Comparison of ENCODE assay signal across 8 cellular contexts in the genomic region with DNA sequence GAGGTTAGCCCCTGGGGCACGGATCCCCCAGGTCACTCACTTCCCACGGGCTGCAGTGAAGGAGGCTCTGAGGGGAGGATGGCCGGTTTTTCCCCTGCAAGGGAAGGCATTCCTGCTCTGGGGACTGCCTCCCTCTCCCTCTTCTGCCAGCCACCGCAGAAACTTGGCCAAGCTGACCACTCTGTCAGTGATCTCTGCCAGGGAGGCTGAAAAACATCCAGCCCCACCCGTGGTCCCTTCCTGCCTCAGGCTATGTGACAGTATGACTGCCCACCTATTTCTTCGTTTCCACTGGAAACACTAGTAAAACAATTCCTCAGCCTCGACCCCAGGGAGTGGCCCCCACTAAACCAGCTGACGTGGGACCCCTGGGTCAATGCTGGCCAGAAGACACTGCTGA. TPM values are rescaled to one million over a fixed set of nuclear protein-coding genes. Genes with fewer than 3 reads are reported as not detected.
A peak's percentile ranks its signal among the peaks of the same experiment; 100 is the strongest.
DNase-seq lines count a peak whose midpoint lies in the region; ATAC-seq and TF ChIP-seq lines count a peak whose summit lies in the region.

No MANE protein-coding gene starts in this region.

- no peak for ATAC-seq in GM19463 (IDR thresholded peaks at IDR 0.05; ENCODE audit: unreplicated experiment)

- H3K27ac Mint-ChIP-seq in nephron progenitor cell: no peak overlapping the region

- peak overlapping the region; percentile 80 to 87 for H3K27ac ChIP-seq in coronary artery

- intact Hi-C loops in posterior vena cava (cut with DNase I): no loop called here

- DNase-seq in AG10803 (ENCODE audit: low read depth): peak; percentile 62
- no peak for DNase-seq in LNCaP clone FGC (ENCODE audit: low read depth)
- peak; percentile 74 for DNase-seq in coronary artery (ENCODE audit: low spot score)
- no peak for DNase-seq in nephron progenitor cell
- no peak for DNase-seq in HUDEP-2 (lab: John Stamatoyannopoulos, UW; ENCODE audit: unreplicated experiment in 76 of 76)
- DNase-seq in NCI-H187 (lab: John Stamatoyannopoulos, UW): no peak
- DNase-seq in posterior vena cava (ENCODE audit: low spot score): no peak

- no peaks in the 10 kb centered on the region for H3K9me3 Mint-ChIP-seq in nephron progenitor cell

- no peaks in the 10 kb centered on the region for H3K36me3 Mint-ChIP-seq in nephron progenitor cell (ENCODE audit: low read depth)

- no peak for TF ChIP-seq CTCF in AG10803 (conservative IDR thresholded peaks at IDR 0.05; ENCODE audit: low read length)
- TF ChIP-seq CTCF in LNCaP clone FGC (IDR thresholded peaks at IDR 0.05; ENCODE audit: control insufficient read depth, extremely low read depth, insufficient read depth): no peak
- TF ChIP-seq CTCF in coronary artery (IDR thresholded peaks at IDR 0.05): no peak
- TF ChIP-seq CTCF in nephron progenitor cell (IDR thresholded peaks at IDR 0.05): no peak

- peaks cover 35% of the 10 kb centered on the region for H3K4me1 Mint-ChIP-seq in nephron progenitor cell

- H3K4me3 Mint-ChIP-seq in nephron progenitor cell: peak overlapping the region; percentile 40

- H3K4me3 ChIP-seq in AG10803 (ENCODE audit: low read length) (peak overlapping the region; percentile 53), LNCaP clone FGC (ENCODE audit: low read depth, low read length) (peak overlapping the region; percentile 35), coronary artery (peak overlapping the region; percentile 74)

- H3K27me3 Mint-ChIP-seq in nephron progenitor cell (ENCODE audit: low read depth, poor library complexity): peaks cover 3% of the 10 kb centered on the region

RNA-seq across cellular contexts. Expression of gene FANCD2, which starts 14.6 kb away (rescaled TPM):
- 1 to 10 TPM; 3.3 to 3.4 TPM for total RNA-seq in posterior vena cava

RNA-seq across cellular contexts. Expression of gene EMC3, which starts 25.0 kb away (rescaled TPM):
- total RNA-seq in posterior vena cava: 10 to 100 TPM; 50.4 to 52.8 TPM

RNA-seq across cellular contexts. Expression of gene PRRT3, which starts 59.4 kb away (rescaled TPM):
- 1 to 10 TPM; 1.5 to 2.7 TPM for total RNA-seq in posterior vena cava

Comparison
In these comparisons a context has a peak if more than half of its experiments do, and no peak if none do; other contexts are left out.
1. DNase-seq: peak in AG10803 (single experiment) and coronary artery (single experiment); none in LNCaP clone FGC (single experiment), nephron progenitor cell (single experiment), HUDEP-2 (0 of 76), NCI-H187 (0 of 2) and posterior vena cava (single experiment).
2. Peak in every context shown above with its lines, with median percentiles within 50 percentile points of each other: H3K4me3 ChIP-seq.